10 cellular contexts compared by ENCODE assay signal in the genomic region with DNA sequence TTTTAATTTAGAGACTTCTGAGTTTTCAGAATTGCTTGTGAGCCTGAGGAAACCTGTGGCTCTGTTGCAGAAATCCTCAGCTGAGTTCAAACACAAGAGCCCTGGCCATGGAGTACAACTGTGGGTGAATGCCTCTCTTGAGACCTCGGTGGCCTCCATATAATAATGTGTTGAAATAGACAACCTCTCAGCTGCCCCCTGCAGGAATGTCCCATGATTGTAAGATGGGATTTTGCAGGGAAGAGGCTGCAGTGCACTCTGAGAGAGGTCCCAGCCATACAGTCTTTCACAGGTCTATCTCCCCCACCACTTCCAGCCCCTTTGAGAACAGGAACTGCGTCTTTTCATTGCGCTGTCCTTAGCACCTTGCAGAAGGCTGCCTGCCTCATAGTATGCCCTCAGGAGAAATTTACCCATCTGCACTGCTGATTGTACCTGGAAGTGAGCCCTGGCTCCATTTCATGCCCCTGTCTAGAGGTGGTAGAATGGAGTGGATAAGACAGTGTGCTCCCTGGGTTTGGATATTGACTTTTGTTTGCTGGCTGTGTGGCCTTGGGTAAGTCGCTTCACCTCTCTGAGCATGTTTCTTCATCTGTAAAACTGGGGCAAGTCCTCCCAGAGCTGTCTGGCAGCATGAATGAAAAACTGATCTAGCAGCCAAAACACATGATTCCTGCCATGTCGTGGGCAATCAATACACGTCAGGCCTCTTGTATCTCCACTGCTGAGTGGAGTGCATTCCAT. TPM values are rescaled to one million over a fixed set of nuclear protein-coding genes. Genes with fewer than 3 reads are reported as not detected.
DNase-seq lines count a peak whose midpoint lies in the region; ATAC-seq, FAIRE-seq and TF ChIP-seq lines count a peak whose summit lies in the region.
"Had no signal": no experiment of that assay in that cellular context is flagged by ENCODE, and none has a peak within 500 bp of the region (broad histone marks: within the 10 kb centered on the region; RNA-seq: fewer than 3 reads in every experiment).

No MANE protein-coding gene starts in this region.

- TF ChIP-seq POLR2A in H54 (IDR thresholded peaks at IDR 0.05; ENCODE audit: low read depth, low read length) (no peak), gastrocnemius medialis (IDR thresholded peaks at IDR 0.05) (no peak)

- no peaks in the 10 kb centered on the region for H3K4me1 ChIP-seq in CD8-positive, alpha-beta T cell (ENCODE audit: insufficient read depth, low read length)
- H3K4me1 ChIP-seq in SJCRH30 (peaks cover 2% of the 10 kb centered on the region; the same call in 1 of the 2 replicates), keratinocyte (ENCODE audit: control insufficient read depth, extremely low read depth, insufficient read depth, low read length) (peaks cover 18% of the 10 kb centered on the region), gastrocnemius medialis (peaks cover 0 to 3% of the 10 kb centered on the region in 2 donors)

- H2AFZ ChIP-seq in keratinocyte (ENCODE audit: control insufficient read depth, low read length) = no peak overlapping the region

- H3K79me2 ChIP-seq in keratinocyte (ENCODE audit: control insufficient read depth, insufficient read depth, low read length) = no peaks in the 10 kb centered on the region

- no peaks in the 10 kb centered on the region for H3K36me3 Mint-ChIP-seq in CD8-positive, alpha-beta T cell

- no peaks in the 10 kb centered on the region for H3K9me3 Mint-ChIP-seq in CD8-positive, alpha-beta T cell
- H3K9me3 Mint-ChIP-seq: stimulated activated naive CD8-positive, alpha-beta T cell treated with anti-CD3 and anti-CD28 coated beads, Interleukin-15, Interleukin-2, amounts not matched to agents 100 ng/mL and 50 ng/mL, for 24 hours had no signal

- H3K4me1 Mint-ChIP-seq in CD8-positive, alpha-beta T cell (ENCODE audit: low read depth) = no peaks in the 10 kb centered on the region

- H3K27ac Mint-ChIP-seq in CD8-positive, alpha-beta T cell = no peak overlapping the region
- H3K27ac Mint-ChIP-seq: stimulated activated naive CD8-positive, alpha-beta T cell treated with anti-CD3 and anti-CD28 coated beads, Interleukin-15, Interleukin-2, amounts not matched to agents 100 ng/mL and 50 ng/mL, for 24 hours had no signal

- intact Hi-C loops in CD8-positive, alpha-beta T cell (cut with DNase I, micrococcal nuclease) = no loop called here
- intact Hi-C loops in gastrocnemius medialis (cut with DNase I; ENCODE audit: low total_unique reads) = no loop called here

- no peaks in the 10 kb centered on the region for H3K27me3 ChIP-seq in CD8-positive, alpha-beta T cell (ENCODE audit: insufficient read depth, low read length)
- H3K27me3 ChIP-seq in SJCRH30 (peaks cover 31% of the 10 kb centered on the region), keratinocyte (ENCODE audit: control insufficient read depth, extremely low read depth, insufficient read depth, low read length) (peaks cover 46% of the 10 kb centered on the region), gastrocnemius medialis (no peaks in the 10 kb centered on the region)

- peaks cover 5% of the 10 kb centered on the region for H4K20me1 ChIP-seq in keratinocyte (ENCODE audit: control insufficient read depth, extremely low read depth, insufficient read depth, low read length)

- in situ Hi-C loops in gastrocnemius medialis (cut with MboI; ENCODE audit: low sequenced_read_pairs in 4 of 4) = loop anchor here in 1 of 4 donors (25.0 kb wide), 1 partner anchor 188 kb away; no protein-coding TSS in a partner anchor

- H3K4me2 ChIP-seq in keratinocyte (ENCODE audit: control insufficient read depth, extremely low read depth, insufficient read depth, low read depth, low read length) = no peak overlapping the region
- H3K4me2 ChIP-seq: KMS-11 had no signal

- no peak overlapping the region for H3K4me3 ChIP-seq in CD8-positive, alpha-beta T cell (ENCODE audit: low read depth, low read length)
- H3K4me3 ChIP-seq in SJCRH30 = no peak overlapping the region
- H3K4me3 ChIP-seq in keratinocyte (ENCODE audit: control insufficient read depth in 2 of 3, extremely low read depth in 1 of 3, insufficient read depth in 2 of 3, low read depth in 1 of 3, low read length in 3 of 3) = no peak overlapping the region
- H3K4me3 ChIP-seq in gastrocnemius medialis = no peak overlapping the region

- dilution Hi-C loops in keratinocyte (cut with MboI; ENCODE audit: extremely low pct_ligation_motif_present, low sequenced_read_pairs) = no loop called here

- no peak overlapping the region for H3K27ac ChIP-seq in CD8-positive, alpha-beta T cell (ENCODE audit: low read depth, low read length)
- H3K27ac ChIP-seq in SJCRH30 (no peak overlapping the region), keratinocyte (ENCODE audit: control insufficient read depth, insufficient read depth, low read length) (no peak overlapping the region), gastrocnemius medialis (no peak overlapping the region)
- H3K27ac ChIP-seq: KMS-11 had no signal

- CTCF ChIA-PET in CD8-positive, alpha-beta T cell (lab: Charles Lee) = no interaction called here

- no peak overlapping the region for H3K9ac ChIP-seq in keratinocyte (ENCODE audit: control insufficient read depth, extremely low read depth, insufficient read depth, low read length)
- H3K9ac ChIP-seq: KMS-11 had no signal

- no peak for DNase-seq in CD8-positive, alpha-beta T cell
- DNase-seq in H54 (ENCODE audit: insufficient read length, low spot score) = peak; percentile 55
- DNase-seq in SJCRH30 = peak; percentile 57 to 74
- DNase-seq in keratinocyte (ENCODE audit: low read depth, low spot score) = no peak
- DNase-seq in gastrocnemius medialis = no peak

- H3K9me1 ChIP-seq in keratinocyte (ENCODE audit: control insufficient read depth, extremely low read depth, insufficient read depth, low read length) = no peaks in the 10 kb centered on the region

- no peak for FAIRE-seq in H54 (lab: Jason Lieb, UNC)
- no peak for FAIRE-seq in keratinocyte (lab: Jason Lieb, UNC)

- POLR2A ChIA-PET in CD8-positive, alpha-beta T cell (lab: Charles Lee) = no interaction called here

- peaks cover 21% of the 10 kb centered on the region for H3K27me3 Mint-ChIP-seq in CD8-positive, alpha-beta T cell (ENCODE audit: low read depth)

- H3K36me3 ChIP-seq in CD8-positive, alpha-beta T cell (ENCODE audit: insufficient read depth, low read length) = no peaks in the 10 kb centered on the region
- H3K36me3 ChIP-seq in SJCRH30 (no peaks in the 10 kb centered on the region), keratinocyte (ENCODE audit: control insufficient read depth in 2 of 2, extremely low read depth in 1 of 2, insufficient read depth in 2 of 2, low read length in 2 of 2) (no peaks in the 10 kb centered on the region), gastrocnemius medialis (no peaks in the 10 kb centered on the region)

- no peak for TF ChIP-seq CTCF in CD8-positive, alpha-beta T cell (IDR thresholded peaks at IDR 0.05)
- TF ChIP-seq CTCF in keratinocyte (optimal IDR thresholded peaks at IDR 0.05 in 1 of 3, IDR thresholded peaks at IDR 0.05 in 1 of 3, conservative IDR thresholded peaks at IDR 0.05 in 1 of 3; ENCODE audit: extremely low read depth in 1 of 3, insufficient read depth in 2 of 3, low read length in 3 of 3) = peak; percentile 37 to 55 (median 50)
- TF ChIP-seq CTCF in gastrocnemius medialis (IDR thresholded peaks at IDR 0.05 in 4 of 5, conservative IDR thresholded peaks at IDR 0.05 in 1 of 5) = peak in 1 of 5 experiments; percentile 31

- ATAC-seq in CD8-positive, alpha-beta T cell = peak; percentile 31
- ATAC-seq in gastrocnemius medialis (no peak), HG02588 (IDR thresholded peaks at IDR 0.05; ENCODE audit: unreplicated experiment) (no peak), HG02642 (IDR thresholded peaks at IDR 0.05; ENCODE audit: poor library complexity, unreplicated experiment) (no peak), HG03095 (IDR thresholded peaks at IDR 0.05; ENCODE audit: unreplicated experiment) (no peak)

- H3K4me3 Mint-ChIP-seq in CD8-positive, alpha-beta T cell = no peak overlapping the region
- H3K4me3 Mint-ChIP-seq: stimulated activated naive CD8-positive, alpha-beta T cell treated with anti-CD3 and anti-CD28 coated beads, Interleukin-15, Interleukin-2, amounts not matched to agents 100 ng/mL and 50 ng/mL, for 24 hours had no signal

- no peaks in the 10 kb centered on the region for H3K9me3 ChIP-seq in CD8-positive, alpha-beta T cell (ENCODE audit: low read length)
- H3K9me3 ChIP-seq in SJCRH30 (replicated peaks) (no peaks in the 10 kb centered on the region), keratinocyte (ENCODE audit: control insufficient read depth, low read depth, low read length) (no peaks in the 10 kb centered on the region), gastrocnemius medialis (no peaks in the 10 kb centered on the region)

RNA-seq across cellular contexts. Expression of gene CDH22, which starts 16.8 kb away (rescaled TPM):
- not detected for total RNA-seq in CD8-positive, alpha-beta T cell
- total RNA-seq in SJCRH30 (2014; rRNA removed; shearing (Covaris generic)) = 0.06 TPM in 1 of 2 replicates, not detected in the other
- polyA plus RNA-seq in keratinocyte = not detected in 3 replicates
- polyA plus RNA-seq in keratinocyte (2011; ENCODE audit: low read depth) = not detected
- polyA plus RNA-seq in keratinocyte (2011; cell fraction: cytosol; rRNA removed) = not detected in 2 replicates
- polyA plus RNA-seq in keratinocyte (2011; cell fraction: nucleus; rRNA removed) = not detected in 2 replicates
- polyA plus RNA-seq in keratinocyte (2012; ENCODE audit: low replicate concordance) = not detected in 2 replicates
- polyA minus RNA-seq in keratinocyte = not detected in 3 replicates
- polyA minus RNA-seq in keratinocyte (2011; cell fraction: cytosol; rRNA and poly(A)+ RNA removed) = not detected
- not detected in 2 replicates for polyA minus RNA-seq in keratinocyte (2011; cell fraction: nucleus; rRNA and poly(A)+ RNA removed)
- 1 to 10 TPM in 1 of 4 donors, under 1 TPM in 3; 0.26 to 1.2 (median 0.35) TPM for total RNA-seq in gastrocnemius medialis

Comparison
In these comparisons a context has a peak if more than half of its experiments do, and no peak if none do; other contexts are left out.
1. DNase-seq: peak in H54 (single experiment) and SJCRH30 (2 of 2); none in CD8-positive, alpha-beta T cell (0 of 7), keratinocyte (single experiment) and gastrocnemius medialis (0 of 2).